Comparison of ENCODE assay signal across 13 cellular contexts in the genomic region with DNA sequence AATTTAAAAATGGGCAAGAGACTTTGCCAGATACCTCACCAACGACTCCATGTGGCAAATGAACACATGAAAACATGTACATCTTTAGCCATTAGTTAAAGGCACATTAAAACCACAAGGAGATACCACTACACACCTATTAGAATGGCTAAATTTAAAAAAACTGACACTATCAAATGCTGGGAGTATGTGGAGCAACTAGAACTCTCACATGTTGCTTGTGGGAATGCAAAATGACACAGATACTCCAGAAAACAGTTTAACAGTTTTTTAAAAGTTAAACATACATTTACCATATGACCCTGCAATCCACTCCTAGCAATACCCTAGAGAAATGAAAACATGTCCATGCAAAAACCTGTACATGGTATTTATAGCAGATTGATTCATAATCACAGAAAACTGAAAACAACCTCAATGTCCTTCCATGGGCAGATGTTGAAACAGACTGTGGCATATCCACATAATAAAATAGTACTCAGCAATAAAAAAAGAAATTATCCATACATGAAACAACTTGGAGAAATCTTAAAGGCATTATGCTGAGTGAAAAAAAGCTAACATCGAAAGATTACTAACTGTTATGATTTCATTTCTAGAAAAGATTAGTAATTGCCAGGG. TPM values are rescaled to one million over a fixed set of nuclear protein-coding genes. Genes with fewer than 3 reads are reported as not detected.
A peak's percentile ranks its signal among the peaks of the same experiment; 100 is the strongest.
DNase-seq lines count a peak whose midpoint lies in the region; ATAC-seq and TF ChIP-seq lines count a peak whose summit lies in the region.
"Had no signal": no experiment of that assay in that cellular context is flagged by ENCODE, and none has a peak within 500 bp of the region (broad histone marks: within the 10 kb centered on the region; RNA-seq: fewer than 3 reads in every experiment).

No MANE protein-coding gene starts in this region.

- TF ChIP-seq CTCF in glutamatergic neuron (IDR thresholded peaks at IDR 0.05; ENCODE audit: partially characterized antibody, unreplicated experiment) (no peak), thoracic aorta (IDR thresholded peaks at IDR 0.05) (no peak)

- CTCF ChIA-PET in activated CD8-positive, alpha-beta T cell treated with anti-CD3 and anti-CD28 coated beads, Interleukin-2, amount 10 ng/mL, durations not matched to agents 7 days and 5 days (lab: Charles Lee): no interaction called here

- H3K36me3 ChIP-seq in thoracic aorta: no peaks in the 10 kb centered on the region

- H3K9me3 Mint-ChIP-seq in activated naive CD8-positive, alpha-beta T cell (ENCODE audit: low read depth): no peaks in the 10 kb centered on the region
- peaks cover 3% of the 10 kb centered on the region for H3K9me3 Mint-ChIP-seq in activated naive CD8-positive, alpha-beta T cell treated with anti-CD3 and anti-CD28 coated beads for 36 hours
- peaks cover 4% of the 10 kb centered on the region for H3K9me3 Mint-ChIP-seq in activated CD8-positive, alpha-beta T cell treated with anti-CD3 and anti-CD28 coated beads, Interleukin-2, amount 10 ng/mL, durations not matched to agents 7 days and 5 days (ENCODE audit: insufficient read depth)
- peaks cover 4% of the 10 kb centered on the region for H3K9me3 Mint-ChIP-seq in glutamatergic neuron (ENCODE audit: unreplicated experiment)

- H3K4me1 Mint-ChIP-seq in activated naive CD8-positive, alpha-beta T cell (ENCODE audit: low read depth): peaks cover 10% of the 10 kb centered on the region
- peaks cover 16% of the 10 kb centered on the region for H3K4me1 Mint-ChIP-seq in activated naive CD8-positive, alpha-beta T cell treated with anti-CD3 and anti-CD28 coated beads for 36 hours
- peaks cover 19% of the 10 kb centered on the region for H3K4me1 Mint-ChIP-seq in activated CD8-positive, alpha-beta T cell treated with anti-CD3 and anti-CD28 coated beads, Interleukin-2, amount 10 ng/mL, durations not matched to agents 7 days and 5 days (ENCODE audit: low read depth)
- no peaks in the 10 kb centered on the region for H3K4me1 Mint-ChIP-seq in glutamatergic neuron (ENCODE audit: low read depth, unreplicated experiment)

- peak overlapping the region; percentile 70 for H3K4me3 Mint-ChIP-seq in activated naive CD8-positive, alpha-beta T cell
- H3K4me3 Mint-ChIP-seq in activated naive CD8-positive, alpha-beta T cell treated with anti-CD3 and anti-CD28 coated beads for 36 hours: no peak overlapping the region
- H3K4me3 Mint-ChIP-seq in activated CD8-positive, alpha-beta T cell treated with anti-CD3 and anti-CD28 coated beads, Interleukin-2, amount 10 ng/mL, durations not matched to agents 7 days and 5 days: peak overlapping the region; percentile 19
- peak overlapping the region; percentile 56 for H3K4me3 Mint-ChIP-seq in glutamatergic neuron (ENCODE audit: unreplicated experiment)

- peaks cover 20% of the 10 kb centered on the region for H3K27me3 Mint-ChIP-seq in activated naive CD8-positive, alpha-beta T cell
- peaks cover 59% of the 10 kb centered on the region for H3K27me3 Mint-ChIP-seq in activated naive CD8-positive, alpha-beta T cell treated with anti-CD3 and anti-CD28 coated beads for 36 hours
- H3K27me3 Mint-ChIP-seq in activated CD8-positive, alpha-beta T cell treated with anti-CD3 and anti-CD28 coated beads, Interleukin-2, amount 10 ng/mL, durations not matched to agents 7 days and 5 days (ENCODE audit: low read depth): peaks cover 39% of the 10 kb centered on the region
- no peaks in the 10 kb centered on the region for H3K27me3 Mint-ChIP-seq in glutamatergic neuron (ENCODE audit: unreplicated experiment)

- no peak overlapping the region for H3K27ac Mint-ChIP-seq in activated naive CD8-positive, alpha-beta T cell
- no peak overlapping the region for H3K27ac Mint-ChIP-seq in activated naive CD8-positive, alpha-beta T cell treated with anti-CD3 and anti-CD28 coated beads for 36 hours
- no peak overlapping the region for H3K27ac Mint-ChIP-seq in activated CD8-positive, alpha-beta T cell treated with anti-CD3 and anti-CD28 coated beads, Interleukin-2, amount 10 ng/mL, durations not matched to agents 7 days and 5 days
- H3K27ac Mint-ChIP-seq in glutamatergic neuron (ENCODE audit: unreplicated experiment): no peak overlapping the region

- ATAC-seq in activated CD8-positive, alpha-beta T cell treated with anti-CD3 and anti-CD28 coated beads, Interleukin-2, amount 10 ng/mL, durations not matched to agents 7 days and 5 days: no peak
- no peak for ATAC-seq in thoracic aorta (ENCODE audit: insufficient number of reproducible peaks, low FRiP score, low read depth)

- H3K4me1 ChIP-seq in thoracic aorta (ENCODE audit: control insufficient read depth in 1 of 2, low read depth in 2 of 2): peaks cover 7 to 34% of the 10 kb centered on the region in 2 donors
- H3K4me1 ChIP-seq: testis had no signal

- H3K27ac ChIP-seq in thoracic aorta: no peak overlapping the region
- H3K27ac ChIP-seq: testis had no signal

- POLR2A ChIA-PET in activated CD8-positive, alpha-beta T cell treated with anti-CD3 and anti-CD28 coated beads, Interleukin-2, amount 10 ng/mL, durations not matched to agents 7 days and 5 days (lab: Charles Lee): no interaction called here

- no peak for DNase-seq in activated naive CD8-positive, alpha-beta T cell treated with anti-CD3 and anti-CD28 coated beads for 36 hours
- DNase-seq in activated CD8-positive, alpha-beta T cell treated with anti-CD3 and anti-CD28 coated beads, Interleukin-2, amount 10 ng/mL, durations not matched to agents 7 days and 5 days: no peak
- DNase-seq in glutamatergic neuron (no peak), thoracic aorta (ENCODE audit: low spot score) (no peak), DMS53 treated with DMSO at 0.1 percent for 48 hours (lab: John Stamatoyannopoulos, UW; ENCODE audit: unreplicated experiment) (no peak), HUDEP-2 (lab: John Stamatoyannopoulos, UW; ENCODE audit: unreplicated experiment in 76 of 76) (no peak), OCI-M2 (lab: John Stamatoyannopoulos, UW; ENCODE audit: unreplicated experiment) (no peak)
- DNase-seq: effector CD4-positive, alpha-beta T cell; NCI-H1048; NCI-H774; stimulated activated CD4-positive, alpha-beta T cell treated with anti-CD3 and anti-CD28 coated beads, Interleukin-1b, Interleukin-23, amount 100 ng/mL, for 48 hours; testis had no signal

- H3K27me3 ChIP-seq in thoracic aorta (replicated peaks; ENCODE audit: insufficient read depth): no peaks in the 10 kb centered on the region
- H3K27me3 ChIP-seq: testis had no signal

- peak overlapping the region; percentile 93 for H3K4me3 ChIP-seq in thoracic aorta

- H3K36me3 Mint-ChIP-seq in activated naive CD8-positive, alpha-beta T cell: peaks cover 2% of the 10 kb centered on the region
- H3K36me3 Mint-ChIP-seq in activated naive CD8-positive, alpha-beta T cell treated with anti-CD3 and anti-CD28 coated beads for 36 hours: peaks cover 7% of the 10 kb centered on the region
- peaks cover 3% of the 10 kb centered on the region for H3K36me3 Mint-ChIP-seq in activated CD8-positive, alpha-beta T cell treated with anti-CD3 and anti-CD28 coated beads, Interleukin-2, amount 10 ng/mL, durations not matched to agents 7 days and 5 days (ENCODE audit: low read depth)
- no peaks in the 10 kb centered on the region for H3K36me3 Mint-ChIP-seq in glutamatergic neuron (ENCODE audit: unreplicated experiment)

- no peaks in the 10 kb centered on the region for H3K9me3 ChIP-seq in thoracic aorta
- H3K9me3 ChIP-seq: testis had no signal

RNA-seq across cellular contexts. Expression of gene RAB23, which starts 1.9 kb away (rescaled TPM):
- 1 to 10 TPM; 1.2 to 1.5 TPM for total RNA-seq in activated naive CD8-positive, alpha-beta T cell treated with anti-CD3 and anti-CD28 coated beads for 36 hours
- 1 to 10 TPM; 2.4 to 3.1 TPM for total RNA-seq in activated CD8-positive, alpha-beta T cell treated with anti-CD3 and anti-CD28 coated beads, Interleukin-2, amount 10 ng/mL, durations not matched to agents 7 days and 5 days
- total RNA-seq in glutamatergic neuron (ENCODE audit: unreplicated experiment) (4.0 TPM), thoracic aorta (10 to 100 TPM; 43.7 to 44.7 TPM)

RNA-seq across cellular contexts. Expression of gene BAG2, which starts 48.1 kb away (rescaled TPM):
- total RNA-seq in activated naive CD8-positive, alpha-beta T cell treated with anti-CD3 and anti-CD28 coated beads for 36 hours: 10 to 100 TPM; 12.4 to 12.6 TPM
- 1 to 10 TPM; 8.1 to 9.4 TPM for total RNA-seq in activated CD8-positive, alpha-beta T cell treated with anti-CD3 and anti-CD28 coated beads, Interleukin-2, amount 10 ng/mL, durations not matched to agents 7 days and 5 days
- total RNA-seq in glutamatergic neuron (ENCODE audit: unreplicated experiment): 1.2 TPM
- total RNA-seq in thoracic aorta: 10 to 100 TPM; 15.7 to 19.6 TPM
